In the genomic region with DNA sequence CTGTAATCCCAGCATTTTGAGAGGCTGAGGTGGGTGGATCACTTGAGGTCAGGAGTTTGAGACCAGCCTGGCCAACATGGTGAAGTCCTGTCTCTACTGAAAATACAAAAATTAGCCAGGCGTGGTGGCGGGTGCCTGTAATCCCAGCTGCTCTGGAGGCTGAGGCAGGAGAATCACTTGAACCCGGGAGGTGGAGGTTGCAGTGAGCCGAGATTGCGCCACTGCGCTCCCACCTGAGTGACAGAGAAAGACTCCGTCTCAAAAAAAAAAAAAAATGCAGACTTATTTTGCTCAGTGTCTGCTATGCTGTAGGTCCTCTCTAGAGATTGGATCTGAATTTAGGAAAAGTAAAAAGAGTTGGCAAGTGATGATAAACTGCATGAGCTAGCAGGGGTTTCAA, we compare ENCODE assay signal across 7 cellular contexts. TPM values are rescaled to one million over a fixed set of nuclear protein-coding genes. Genes with fewer than 3 reads are reported as not detected.
DNase-seq lines count a peak whose midpoint lies in the region; ATAC-seq and TF ChIP-seq lines count a peak whose summit lies in the region.
"Not testable (repeated sequence)": the region's sequence is repeated elsewhere in the genome, so short reads cannot be mapped to it uniquely, and the experiment has no call there.
"Had no signal": no experiment of that assay in that cellular context is flagged by ENCODE, and none has a peak within 500 bp of the region (broad histone marks: within the 10 kb centered on the region; RNA-seq: fewer than 3 reads in every experiment).

No MANE protein-coding gene starts in this region.

- H3K36me3 ChIP-seq in brain microvascular endothelial cell (replicated peaks) (peaks cover 17% of the 10 kb centered on the region), neutrophil (peaks cover 17% of the 10 kb centered on the region), transverse colon (peaks cover 0 to 17% (median 8%) of the 10 kb centered on the region in 4 donors)

- not testable (repeated sequence) for H3K9me3 ChIP-seq in neutrophil, transverse colon

- peaks cover 49% of the 10 kb centered on the region for H3K4me1 Mint-ChIP-seq in activated CD8-positive, alpha-beta memory T cell treated with anti-CD3 and anti-CD28 coated beads, Interleukin-2, amount 10 ng/mL, durations not matched to agents 7 days and 5 days
- H3K4me1 Mint-ChIP-seq in immature natural killer cell: peaks cover 43 to 44% of the 10 kb centered on the region in 2 donors

- not testable (repeated sequence) for DNase-seq in HL-60 (ENCODE audit: low read depth in 1 of 2, low spot score in 1 of 2); activated CD8-positive, alpha-beta memory T cell treated with anti-CD3 and anti-CD28 coated beads, Interleukin-2, amount 10 ng/mL, durations not matched to agents 7 days and 5 days; brain microvascular endothelial cell; immature natural killer cell; transverse colon

- peak overlapping the region; percentile 68 for H3K27ac ChIP-seq in HL-60 (replicated peaks)
- peak overlapping the region; percentile 92 for H3K27ac ChIP-seq in brain microvascular endothelial cell
- peak overlapping the region; percentile 97 for H3K27ac ChIP-seq in neutrophil
- peak overlapping the region; percentile 49 to 56 (median 56) for H3K27ac ChIP-seq in transverse colon

- not testable (repeated sequence) for ATAC-seq in activated CD8-positive, alpha-beta memory T cell treated with anti-CD3 and anti-CD28 coated beads, Interleukin-2, amount 10 ng/mL, durations not matched to agents 7 days and 5 days

- not testable (repeated sequence) for TF ChIP-seq POLR2A in transverse colon (IDR thresholded peaks at IDR 0.05)

- intact Hi-C loops in transverse colon (cut with DNase I; ENCODE audit: low total_unique reads): not testable (repeated sequence)

- not testable (repeated sequence) for TF ChIP-seq EP300 in transverse colon (IDR thresholded peaks at IDR 0.05; ENCODE audit: low read depth)

- not testable (repeated sequence) for H3K4me3 ChIP-seq in HL-60 (replicated peaks; ENCODE audit: insufficient read depth, low read length); brain microvascular endothelial cell (ENCODE audit: low read depth, low read length); transverse colon
- H3K4me3 ChIP-seq in neutrophil (ENCODE audit: low read depth in 1 of 2, low read length in 1 of 2): peak overlapping the region; percentile 68 to 81

- H3K4me1 ChIP-seq in neutrophil (ENCODE audit: control insufficient read depth in 1 of 2, insufficient read depth in 1 of 2, low read depth in 1 of 2, low read length in 1 of 2) (peaks cover 75 to 76% of the 10 kb centered on the region in 2 experiments), transverse colon (peaks cover 0 to 12% (median 0%) of the 10 kb centered on the region in 4 donors)

- not testable (repeated sequence) for H3K9me3 Mint-ChIP-seq in activated CD8-positive, alpha-beta memory T cell treated with anti-CD3 and anti-CD28 coated beads, Interleukin-2, amount 10 ng/mL, durations not matched to agents 7 days and 5 days (ENCODE audit: low read depth); immature natural killer cell

- peak overlapping the region; percentile 81 for H3K4me3 Mint-ChIP-seq in activated CD8-positive, alpha-beta memory T cell treated with anti-CD3 and anti-CD28 coated beads, Interleukin-2, amount 10 ng/mL, durations not matched to agents 7 days and 5 days
- H3K4me3 Mint-ChIP-seq in immature natural killer cell: peak overlapping the region; percentile 88 to 94 (median 90)

- not testable (repeated sequence) for TF ChIP-seq CTCF in HL-60 (IDR thresholded peaks at IDR 0.05; ENCODE audit: insufficient read depth, low read length); brain microvascular endothelial cell (IDR thresholded peaks at IDR 0.05; ENCODE audit: low read depth, low read length, missing control alignments); neutrophil (IDR thresholded peaks at IDR 0.05); transverse colon (IDR thresholded peaks at IDR 0.05)

- in situ Hi-C loops in brain microvascular endothelial cell (cut with HindIII; ENCODE audit: low pct_ligation_motif_present, low sequenced_read_pairs); transverse colon (cut with MboI; ENCODE audit: low pct_ligation_motif_present in 1 of 4, low pct_unique_long_range_greater_than_20kb in 1 of 4, low sequenced_read_pairs in 3 of 4): not testable (repeated sequence)

- H3K27me3 ChIP-seq in HL-60 (ENCODE audit: insufficient read depth, poor library complexity, severe bottlenecking); brain microvascular endothelial cell (replicated peaks); neutrophil; transverse colon: not testable (repeated sequence)

- CTCF ChIA-PET in activated CD8-positive, alpha-beta memory T cell treated with anti-CD3 and anti-CD28 coated beads, Interleukin-2, amount 10 ng/mL, durations not matched to agents 7 days and 5 days (lab: Charles Lee): interaction anchor here (0.9 to 3.0 kb wide), 10 partner anchors 11 to 139 kb away, joined by 3 to 18 read pairs (median 4); partner anchors contain the start of genes AURKA, CSTF1 and RTF2

- H3K27me3 Mint-ChIP-seq in activated CD8-positive, alpha-beta memory T cell treated with anti-CD3 and anti-CD28 coated beads, Interleukin-2, amount 10 ng/mL, durations not matched to agents 7 days and 5 days; immature natural killer cell (ENCODE audit: low read depth in 3 of 3): not testable (repeated sequence)

- WGBS in transverse colon (ENCODE audit: low coverage in 1 of 2), 2 donors: 95% methylated on average over 7 of the region's 7 CpGs; no CpG with 5 or more reads in 1 of the 2 donors

- H3K36me3 Mint-ChIP-seq in activated CD8-positive, alpha-beta memory T cell treated with anti-CD3 and anti-CD28 coated beads, Interleukin-2, amount 10 ng/mL, durations not matched to agents 7 days and 5 days: peaks cover 60% of the 10 kb centered on the region
- peaks cover 7 to 17% (median 9%) of the 10 kb centered on the region in 3 donors for H3K36me3 Mint-ChIP-seq in immature natural killer cell

- H3K27ac Mint-ChIP-seq in activated CD8-positive, alpha-beta memory T cell treated with anti-CD3 and anti-CD28 coated beads, Interleukin-2, amount 10 ng/mL, durations not matched to agents 7 days and 5 days: peak overlapping the region; percentile 95
- H3K27ac Mint-ChIP-seq in immature natural killer cell: peak overlapping the region; percentile 91 to 97 (median 96)

RNA-seq across cellular contexts. Expression of gene CASS4, which starts 0.8 kb away (rescaled TPM):
- total RNA-seq in activated CD8-positive, alpha-beta memory T cell treated with anti-CD3 and anti-CD28 coated beads, Interleukin-2, amount 10 ng/mL, durations not matched to agents 7 days and 5 days: 10 to 100 TPM; 10.9 to 21.8 TPM
- 1 to 10 TPM; 3.2 to 5.5 (median 3.5) TPM for polyA plus RNA-seq in immature natural killer cell
- 1 to 10 TPM in 3 of 4 donors, not detected in 1; 1.1 to 1.4 (median 1.1) TPM for total RNA-seq in transverse colon
- polyA plus RNA-seq: mammary epithelial cell had no signal

RNA-seq across cellular contexts. Expression of gene CSTF1, which starts 18.8 kb away (rescaled TPM):
- 10 to 100 TPM; 60.0 to 82.4 TPM for total RNA-seq in activated CD8-positive, alpha-beta memory T cell treated with anti-CD3 and anti-CD28 coated beads, Interleukin-2, amount 10 ng/mL, durations not matched to agents 7 days and 5 days
- 10 to 100 TPM; 21.2 to 42.2 (median 30.6) TPM for polyA plus RNA-seq in immature natural killer cell
- total RNA-seq in transverse colon: 10 to 100 TPM in 2 of 4 donors, 1 to 10 TPM in 2; 5.2 to 21.8 (median 14.2) TPM

RNA-seq across cellular contexts. Expression of gene AURKA, which starts 19.3 kb away (rescaled TPM):
- 100 to 1,000 TPM; 107 to 123 TPM for total RNA-seq in activated CD8-positive, alpha-beta memory T cell treated with anti-CD3 and anti-CD28 coated beads, Interleukin-2, amount 10 ng/mL, durations not matched to agents 7 days and 5 days
- 1 to 10 TPM; 1.1 to 2.2 (median 1.8) TPM for polyA plus RNA-seq in immature natural killer cell
- total RNA-seq in transverse colon: 10 to 100 TPM in 1 of 4 donors, 1 to 10 TPM in 2, under 1 TPM in 1; 0.75 to 12.4 (median 4.9) TPM

RNA-seq across cellular contexts. Expression of gene FAM210B, which starts 52.5 kb away (rescaled TPM):
- total RNA-seq in activated CD8-positive, alpha-beta memory T cell treated with anti-CD3 and anti-CD28 coated beads, Interleukin-2, amount 10 ng/mL, durations not matched to agents 7 days and 5 days: 1 to 10 TPM; 2.4 to 3.5 TPM
- polyA plus RNA-seq in immature natural killer cell: 10 to 100 TPM; 15.2 to 29.7 (median 15.8) TPM
- total RNA-seq in transverse colon: 10 to 100 TPM; 15.3 to 30.7 (median 25.5) TPM

RNA-seq across cellular contexts. Expression of gene RTF2, which starts 57.1 kb away (rescaled TPM):
- total RNA-seq in activated CD8-positive, alpha-beta memory T cell treated with anti-CD3 and anti-CD28 coated beads, Interleukin-2, amount 10 ng/mL, durations not matched to agents 7 days and 5 days: 100 to 1,000 TPM; 112 to 127 TPM
- 100 to 1,000 TPM; 155 to 163 (median 161) TPM for polyA plus RNA-seq in immature natural killer cell
- total RNA-seq in transverse colon: 100 to 1,000 TPM in 1 of 4 donors, 10 to 100 TPM in 3; 49.5 to 130 (median 50.5) TPM

Comparison
In these comparisons a context has a peak if more than half of its experiments do, and no peak if none do; other contexts are left out.
1. RNA of gene CASS4, which starts 0.8 kb away (total RNA-seq): 10.9 to 21.8 TPM in activated CD8-positive, alpha-beta memory T cell treated with anti-CD3 and anti-CD28 coated beads, Interleukin-2, amount 10 ng/mL, durations not matched to agents 7 days and 5 days; 1.1 to 1.4 TPM in transverse colon; every median in the first group is over 4 times any median in the second.
2. RNA of gene AURKA, which starts 19.3 kb away (total RNA-seq): 107 to 123 TPM in activated CD8-positive, alpha-beta memory T cell treated with anti-CD3 and anti-CD28 coated beads, Interleukin-2, amount 10 ng/mL, durations not matched to agents 7 days and 5 days; 0.75 to 12.4 TPM in transverse colon; every median in the first group is over 4 times any median in the second.
3. Peak in every context shown above with its lines, with median percentiles within 50 percentile points of each other: H3K27ac ChIP-seq.